13 cellular contexts compared by ENCODE assay signal in genomic region chr2:69572640-69573039, GRCh38.
DNase-seq lines count a peak whose midpoint lies in the region; ATAC-seq and TF ChIP-seq lines count a peak whose summit lies in the region.
"Had no signal": no experiment of that assay in that cellular context is flagged by ENCODE, and none has a peak within 500 bp of the region (broad histone marks: within the 10 kb centered on the region; RNA-seq: fewer than 3 reads in every experiment).

No MANE protein-coding gene starts in this region.

- in situ Hi-C loops in mammary epithelial cell (cut with MboI; ENCODE audit: low sequenced_read_pairs in 2 of 2), result no loop called here

- intact Hi-C loops in mammary epithelial cell (cut with micrococcal nuclease), result loop anchor here (10.0 kb wide), 1 partner anchor 252 kb away; the partner anchor contains the start of gene GMCL1
- intact Hi-C loops in MCF 10A (cut with micrococcal nuclease), result no loop called here
- intact Hi-C loops in ascending aorta (cut with DNase I), result no loop called here
- intact Hi-C loops in mucosa of descending colon (cut with DNase I, micrococcal nuclease), result no loop called here
- intact Hi-C loops in uterus (cut with DNase I; ENCODE audit: low total_unique reads), result no loop called here

- H3K36me3 Mint-ChIP-seq in MCF 10A (ENCODE audit: insufficient read depth, unreplicated experiment) (peaks cover 5% of the 10 kb centered on the region), type B pancreatic cell (no peaks in the 10 kb centered on the region)

- no peak overlapping the region for H3K27ac Mint-ChIP-seq in MCF 10A (ENCODE audit: low read depth, unreplicated experiment)
- peak overlapping the region; percentile 50 for H3K27ac Mint-ChIP-seq in type B pancreatic cell

- peaks cover 68% of the 10 kb centered on the region for H3K79me2 ChIP-seq in mammary epithelial cell (ENCODE audit: insufficient read depth, low read length)

- ATAC-seq in mucosa of descending colon, result no peak

- H3K4me3 ChIP-seq in mammary epithelial cell (replicated peaks in 1 of 3; ENCODE audit: insufficient read depth in 1 of 3, low read depth in 2 of 3, low read length in 3 of 3) (no peak overlapping the region), ascending aorta (no peak overlapping the region), mucosa of descending colon (no peak overlapping the region), uterus (no peak overlapping the region)
- H3K4me3 ChIP-seq: BLaER1, colonic mucosa had no signal

- TF ChIP-seq POLR2A in uterus (IDR thresholded peaks at IDR 0.05), result no peak

- DNase-seq in mammary epithelial cell (peak; percentile 25), MCF 10A (ENCODE audit: unreplicated experiment) (no peak), ascending aorta (ENCODE audit: low spot score in 2 of 2) (peak in 1 of 2 donors; percentile 71), iris pigment epithelial cell (ENCODE audit: low read depth) (peak; percentile 36), type B pancreatic cell (ENCODE audit: extremely low spot score, unreplicated experiment) (no peak), NCI-H1092 (lab: John Stamatoyannopoulos, UW) (no peak), mucosa of descending colon (no peak), uterus (no peak)
- DNase-seq: colonic mucosa, nucleus accumbens, SW 1271 had no signal

- H3K9me3 Mint-ChIP-seq in MCF 10A (ENCODE audit: unreplicated experiment) (no peaks in the 10 kb centered on the region), type B pancreatic cell (no peaks in the 10 kb centered on the region)

- TF ChIP-seq CTCF in mammary epithelial cell (conservative IDR thresholded peaks at IDR 0.05 in 1 of 2, IDR thresholded peaks at IDR 0.05 in 1 of 2; ENCODE audit: extremely low read depth in 1 of 2, insufficient read depth in 1 of 2, low read depth in 1 of 2, low read length in 2 of 2), result no peak
- TF ChIP-seq CTCF in MCF 10A (IDR thresholded peaks at IDR 0.05; ENCODE audit: unreplicated experiment), result no peak
- no peak for TF ChIP-seq CTCF in ascending aorta (IDR thresholded peaks at IDR 0.05)
- no peak for TF ChIP-seq CTCF in type B pancreatic cell (conservative IDR thresholded peaks at IDR 0.05)
- TF ChIP-seq CTCF in mucosa of descending colon (IDR thresholded peaks at IDR 0.05), result no peak
- no peak for TF ChIP-seq CTCF in uterus (IDR thresholded peaks at IDR 0.05)

- dilution Hi-C loops in mammary epithelial cell (cut with HindIII; ENCODE audit: low sequenced_read_pairs), result loop anchor here (25.0 kb wide), 1 partner anchor 140 kb away; no protein-coding TSS in a partner anchor

- no peaks in the 10 kb centered on the region for H3K27me3 ChIP-seq in mammary epithelial cell (ENCODE audit: insufficient read depth, low read length)
- no peaks in the 10 kb centered on the region for H3K27me3 ChIP-seq in ascending aorta
- H3K27me3 ChIP-seq in uterus, result no peaks in the 10 kb centered on the region
- H3K27me3 ChIP-seq: BLaER1, colonic mucosa had no signal

- H2AFZ ChIP-seq in mammary epithelial cell (ENCODE audit: low read depth, low read length), result no peak overlapping the region

- no TSS peak for BruUV-seq in mammary epithelial cell (replicated peaks; lab: Mats Ljungman, UMichigan)
- BruUV-seq in MCF 10A (replicated peaks; lab: Mats Ljungman, UMichigan), result no TSS peak

- H3K4me3 Mint-ChIP-seq in MCF 10A (ENCODE audit: unreplicated experiment) (no peak overlapping the region), type B pancreatic cell (no peak overlapping the region)

- no peaks in the 10 kb centered on the region for H3K36me3 ChIP-seq in mammary epithelial cell (ENCODE audit: insufficient read depth, low read length)
- no peaks in the 10 kb centered on the region for H3K36me3 ChIP-seq in ascending aorta
- no peaks in the 10 kb centered on the region for H3K36me3 ChIP-seq in mucosa of descending colon (ENCODE audit: low read depth)
- no peaks in the 10 kb centered on the region for H3K36me3 ChIP-seq in uterus
- H3K36me3 ChIP-seq: colonic mucosa had no signal

- H3K9me3 ChIP-seq in mammary epithelial cell (replicated peaks; ENCODE audit: insufficient read depth, low read length) (no peaks in the 10 kb centered on the region), ascending aorta (no peaks in the 10 kb centered on the region), mucosa of descending colon (no peaks in the 10 kb centered on the region), uterus (no peaks in the 10 kb centered on the region)
- H3K9me3 ChIP-seq: BLaER1, colonic mucosa had no signal

- WGBS in mammary epithelial cell (ENCODE audit: low coverage, missing lambda C conversion rate), result 97% methylated on average over 4 of the region's 5 CpGs

- CTCF ChIA-PET in mammary epithelial cell (lab: Charles Lee; ENCODE audit: low non-redundant PET), result no interaction called here
- CTCF ChIA-PET in MCF 10A (lab: Yijun Ruan, JAX), result no interaction called here

- H4K20me1 ChIP-seq in mammary epithelial cell (ENCODE audit: insufficient read depth, low read length), result no peaks in the 10 kb centered on the region

- POLR2A ChIA-PET in MCF 10A (lab: Yijun Ruan, JAX), result interaction anchor here (1.0 kb wide), 1 partner anchor 10 kb away, joined by 3 read pairs; no protein-coding TSS in a partner anchor

- H3K27me3 Mint-ChIP-seq in MCF 10A (ENCODE audit: insufficient read depth, unreplicated experiment) (no peaks in the 10 kb centered on the region), type B pancreatic cell (no peaks in the 10 kb centered on the region)

- H3K9ac ChIP-seq in mammary epithelial cell (ENCODE audit: insufficient read depth, low read length), result no peak overlapping the region
- H3K9ac ChIP-seq: BLaER1, KMS-11 had no signal

- H3K27ac ChIP-seq in mammary epithelial cell (ENCODE audit: insufficient read depth, low read depth, low read length), result no peak overlapping the region
- H3K27ac ChIP-seq in ascending aorta, result peak overlapping the region; percentile 62 to 64
- no peak overlapping the region for H3K27ac ChIP-seq in uterus
- H3K27ac ChIP-seq: BLaER1, colonic mucosa, KMS-11 had no signal

- no peak overlapping the region for H3K4me2 ChIP-seq in mammary epithelial cell (ENCODE audit: insufficient read depth, low read depth, low read length)
- H3K4me2 ChIP-seq: BLaER1, KMS-11 had no signal

- H3K4me1 Mint-ChIP-seq in MCF 10A (ENCODE audit: insufficient read depth, unreplicated experiment) (peaks cover 45% of the 10 kb centered on the region), type B pancreatic cell (ENCODE audit: unreplicated experiment) (peaks cover 34% of the 10 kb centered on the region)

- H3K4me1 ChIP-seq in mammary epithelial cell (ENCODE audit: insufficient read depth, low read length) (peaks cover 21% of the 10 kb centered on the region), ascending aorta (peaks cover 3 to 15% of the 10 kb centered on the region in 2 donors), mucosa of descending colon (ENCODE audit: low read depth) (peaks cover 4% of the 10 kb centered on the region), uterus (no peaks in the 10 kb centered on the region)
- H3K4me1 ChIP-seq: colonic mucosa had no signal

Comparison
In these comparisons a context has a peak if more than half of its experiments do, and no peak if none do; other contexts are left out.
1. DNase-seq: peak in mammary epithelial cell (single experiment) and iris pigment epithelial cell (single experiment); none in MCF 10A (single experiment), type B pancreatic cell (single experiment), NCI-H1092 (single experiment), mucosa of descending colon (0 of 3) and uterus (0 of 2).
2. H3K27ac ChIP-seq: peak in ascending aorta (2 of 2); none in mammary epithelial cell (single experiment) and uterus (0 of 2).